ENCODE assay signal across 20 cellular contexts in genomic region chr2:181120625-181121024, GRCh38.
DNase-seq lines count a peak whose midpoint lies in the region; ATAC-seq and TF ChIP-seq lines count a peak whose summit lies in the region.
"Had no signal": no experiment of that assay in that cellular context is flagged by ENCODE, and none has a peak within 500 bp of the region (broad histone marks: within the 10 kb centered on the region; RNA-seq: fewer than 3 reads in every experiment).

No MANE protein-coding gene starts in this region.

- no peak overlapping the region for H3K4me2 ChIP-seq in mammary epithelial cell (ENCODE audit: insufficient read depth, low read depth, low read length)
- H3K4me2 ChIP-seq: A549, smooth muscle cell had no signal

- intact Hi-C loops in mammary epithelial cell (cut with micrococcal nuclease): no loop called here
- intact Hi-C loops in breast epithelium (cut with DNase I; ENCODE audit: low total_unique reads): no loop called here

- DNase-seq in mammary epithelial cell: peak; percentile 40
- no peak for DNase-seq in breast epithelium (ENCODE audit: low spot score in 2 of 2)
- DNase-seq in SJSA1 (ENCODE audit: low read depth in 1 of 2, low spot score in 2 of 2): peak in 1 of 2 experiments; percentile 72
- DNase-seq in fibroblast of the aortic adventitia (ENCODE audit: low read depth): peak; percentile 47
- no peak for DNase-seq in SHP77 treated with DMSO at 0.1 percent for 48 hours (lab: John Stamatoyannopoulos, UW)
- no peak for DNase-seq in HT-29 (ENCODE audit: low spot score)
- DNase-seq: activated naive CD4-positive, alpha-beta T cell treated with anti-CD3 and anti-CD28 coated beads, Interleukin-2, amount 50 U/mL, for 16 hours; activated T-cell treated with anti-CD3 and anti-CD28 coated beads, Interleukin-2, amount 50 U/mL, for 4 hours; Karpas-422; left colon; NCI-H1105 treated with DMSO at 0.1 percent for 48 hours; NCI-H524 treated with DMSO at 0.1 percent for 48 hours; stimulated activated CD4-positive, alpha-beta T cell treated with anti-CD3 and anti-CD28 coated beads, Interleukin-4, amount 100 ng/mL, for 24 hours; stomach; T1000 had no signal

- no peak for TF ChIP-seq POLR2A in breast epithelium (IDR thresholded peaks at IDR 0.05)

- H3K4me3 ChIP-seq in mammary epithelial cell (replicated peaks in 1 of 3; ENCODE audit: insufficient read depth in 1 of 3, low read depth in 2 of 3, low read length in 3 of 3): no peak overlapping the region
- no peak overlapping the region for H3K4me3 ChIP-seq in breast epithelium
- H3K4me3 ChIP-seq in SJSA1: no peak overlapping the region
- no peak overlapping the region for H3K4me3 ChIP-seq in fibroblast of the aortic adventitia (ENCODE audit: low read depth, low read length)
- H3K4me3 ChIP-seq: A549, smooth muscle cell, stomach had no signal

- CTCF ChIA-PET in mammary epithelial cell (lab: Charles Lee; ENCODE audit: low non-redundant PET): no interaction called here

- 100% methylated on average over 1 of the region's 1 CpG for WGBS in mammary epithelial cell (ENCODE audit: low coverage, missing lambda C conversion rate)

- BruUV-seq in mammary epithelial cell (replicated peaks; lab: Mats Ljungman, UMichigan): no TSS peak

- in situ Hi-C loops in mammary epithelial cell (cut with MboI; ENCODE audit: low sequenced_read_pairs in 2 of 2): loop anchor here (25.0 kb wide), 2 partner anchors 342 to 592 kb away; partner anchors contain the start of gene ITGA4 (in 1 of the 2)

- H3K36me3 ChIP-seq in mammary epithelial cell (ENCODE audit: insufficient read depth, low read length): no peaks in the 10 kb centered on the region
- no peaks in the 10 kb centered on the region for H3K36me3 ChIP-seq in breast epithelium
- H3K36me3 ChIP-seq in SJSA1: no peaks in the 10 kb centered on the region
- H3K36me3 ChIP-seq: stomach had no signal

- dilution Hi-C loops in mammary epithelial cell (cut with HindIII; ENCODE audit: low sequenced_read_pairs): no loop called here

- H3K9ac ChIP-seq in mammary epithelial cell (ENCODE audit: insufficient read depth, low read length): no peak overlapping the region

- peaks cover 12% of the 10 kb centered on the region for H3K4me1 ChIP-seq in mammary epithelial cell (ENCODE audit: insufficient read depth, low read length)
- no peaks in the 10 kb centered on the region for H3K4me1 ChIP-seq in breast epithelium
- peaks cover 42% of the 10 kb centered on the region for H3K4me1 ChIP-seq in SJSA1 (replicated peaks)
- H3K4me1 ChIP-seq: A549, stomach had no signal

- ATAC-seq in HG03159 (IDR thresholded peaks at IDR 0.05; ENCODE audit: unreplicated experiment) (no peak), HG03565 (IDR thresholded peaks at IDR 0.05; ENCODE audit: unreplicated experiment) (no peak)
- ATAC-seq: A549; activated CD4-positive, CD25-positive, alpha-beta regulatory T cell treated with anti-CD3 and anti-CD28 coated beads, Interleukin-2, amount 50 U/mL, for 24 hours; activated T-cell treated with anti-CD3 and anti-CD28 coated beads, Interleukin-2, amount 50 U/mL, for 4 hours; left colon had no signal

- H3K27ac ChIP-seq in mammary epithelial cell (ENCODE audit: insufficient read depth, low read depth, low read length) (no peak overlapping the region), breast epithelium (no peak overlapping the region), SJSA1 (peak overlapping the region; percentile 78)
- H3K27ac ChIP-seq: A549, stomach had no signal

- H4K20me1 ChIP-seq in mammary epithelial cell (ENCODE audit: insufficient read depth, low read length): no peaks in the 10 kb centered on the region

- TF ChIP-seq CTCF in mammary epithelial cell (conservative IDR thresholded peaks at IDR 0.05 in 1 of 2, IDR thresholded peaks at IDR 0.05 in 1 of 2; ENCODE audit: extremely low read depth in 1 of 2, insufficient read depth in 1 of 2, low read depth in 1 of 2, low read length in 2 of 2): no peak
- no peak for TF ChIP-seq CTCF in breast epithelium (IDR thresholded peaks at IDR 0.05)
- TF ChIP-seq CTCF in fibroblast of the aortic adventitia (IDR thresholded peaks at IDR 0.05; ENCODE audit: insufficient read depth, low read length): no peak

- peak overlapping the region; percentile 11 for H2AFZ ChIP-seq in mammary epithelial cell (ENCODE audit: low read depth, low read length)

- H3K9me3 ChIP-seq in mammary epithelial cell (replicated peaks; ENCODE audit: insufficient read depth, low read length) (no peaks in the 10 kb centered on the region), breast epithelium (no peaks in the 10 kb centered on the region), SJSA1 (replicated peaks) (no peaks in the 10 kb centered on the region)
- H3K9me3 ChIP-seq: A549, stomach had no signal

- H3K27me3 ChIP-seq in mammary epithelial cell (ENCODE audit: insufficient read depth, low read length) (no peaks in the 10 kb centered on the region), breast epithelium (no peaks in the 10 kb centered on the region), SJSA1 (replicated peaks) (no peaks in the 10 kb centered on the region)
- H3K27me3 ChIP-seq: stomach had no signal

- H3K79me2 ChIP-seq in mammary epithelial cell (ENCODE audit: insufficient read depth, low read length): no peaks in the 10 kb centered on the region

Comparison
In these comparisons a context has a peak if more than half of its experiments do, and no peak if none do; other contexts are left out.
1. DNase-seq: peak in mammary epithelial cell (single experiment) and fibroblast of the aortic adventitia (single experiment); none in breast epithelium (0 of 2), SHP77 treated with DMSO at 0.1 percent for 48 hours (single experiment) and HT-29 (single experiment).